1 cellular context compared by ENCODE assay signal in genomic region chr1:231159963-231160761, GRCh38.
TF ChIP-seq lines count a peak whose summit lies in the region.

No MANE protein-coding gene starts in this region.

TF ChIP-seq in K562, 482 proteins besides CTCF, POLR2A, EP300 and RAD21 (continued from another document and continues in another):
- TF ChIP-seq ZMIZ1 (IDR thresholded peaks at IDR 0.05; ENCODE audit: low read depth in 2 of 2, low read length in 2 of 2) (peak in 1 of 2 experiments; percentile 99; a peak in 2 of 4 replicates), ARNT (IDR thresholded peaks at IDR 0.05) (peak; percentile 73 to 98; a peak in 2 of 4 replicates), XRCC5 (IDR thresholded peaks at IDR 0.05; ENCODE audit: low read depth, low read length) (no peak), NCOA6 (IDR thresholded peaks at IDR 0.05) (0 out of 2 replicates have a peak, but pooled peaks have one; percentile 40), TEAD1 (CRISPR knock-in tag; IDR thresholded peaks at IDR 0.05) (peak; percentile 97), SIN3B (IDR thresholded peaks at IDR 0.05; ENCODE audit: low read depth) (no peak; the same call in 1 of the 2 replicates), DLX4 (CRISPR knock-in tag; IDR thresholded peaks at IDR 0.05) (no peak), E2F1 (CRISPR knock-in tag; IDR thresholded peaks at IDR 0.05) (no peak), HEY1 (CRISPR knock-in tag; IDR thresholded peaks at IDR 0.05; ENCODE audit: borderline replicate concordance) (peak; percentile 97), OTX1 (CRISPR knock-in tag; IDR thresholded peaks at IDR 0.05) (peak; percentile 75; the same call in 1 of the 2 replicates), E4F1 (CRISPR knock-in tag; IDR thresholded peaks at IDR 0.05; ENCODE audit: borderline replicate concordance) (no peak), SFPQ (IDR thresholded peaks at IDR 0.05; ENCODE audit: low read depth, low read length) (no peak), SETDB1 (IDR thresholded peaks at IDR 0.05; ENCODE audit: low read length) (no peak), MCM5 (IDR thresholded peaks at IDR 0.05; ENCODE audit: low read depth) (no peak), KAT2B (IDR thresholded peaks at IDR 0.05; ENCODE audit: low read depth, low read length) (no peak), NR0B1 (IDR thresholded peaks at IDR 0.05; ENCODE audit: partially characterized antibody) (no peak), ZNF316 (IDR thresholded peaks at IDR 0.05) (no peak), PCBP2 (IDR thresholded peaks at IDR 0.05; ENCODE audit: low read depth, low read length, poor library complexity, severe bottlenecking) (no peak), MGA (IDR thresholded peaks at IDR 0.05) (peak; percentile 45; the same call in 1 of the 2 replicates), MAFG (tag; conservative IDR thresholded peaks at IDR 0.05) (peak; percentile 76), USF2 (CRISPR knock-in tag; IDR thresholded peaks at IDR 0.05) (no peak), FUS (optimal IDR thresholded peaks at IDR 0.05; ENCODE audit: low read depth, low read length) (no peak), KDM5B (IDR thresholded peaks at IDR 0.05; ENCODE audit: insufficient replicate concordance, low read depth, low read length) (no peak), HIVEP1 (CRISPR knock-in tag; IDR thresholded peaks at IDR 0.05) (0 out of 2 replicates have a peak, but pooled peaks have one; percentile 47), PTRF (tag; IDR thresholded peaks at IDR 0.05) (no peak), ARID1B (IDR thresholded peaks at IDR 0.05) (peak; percentile 100), ZC3H11A (IDR thresholded peaks at IDR 0.05; ENCODE audit: low read depth, low read length) (no peak), DPF2 (IDR thresholded peaks at IDR 0.05) (peak; percentile 99), NFE2 (IDR thresholded peaks at IDR 0.05; ENCODE audit: low read depth) (peak; percentile 89), ZNF740 (CRISPR knock-in tag; IDR thresholded peaks at IDR 0.05) (0 out of 2 replicates have a peak, but pooled peaks have one; percentile 33), ZNF740 (tag; IDR thresholded peaks at IDR 0.05) (no peak)
